ENCODE assay signal across 18 cellular contexts in the genomic region with DNA sequence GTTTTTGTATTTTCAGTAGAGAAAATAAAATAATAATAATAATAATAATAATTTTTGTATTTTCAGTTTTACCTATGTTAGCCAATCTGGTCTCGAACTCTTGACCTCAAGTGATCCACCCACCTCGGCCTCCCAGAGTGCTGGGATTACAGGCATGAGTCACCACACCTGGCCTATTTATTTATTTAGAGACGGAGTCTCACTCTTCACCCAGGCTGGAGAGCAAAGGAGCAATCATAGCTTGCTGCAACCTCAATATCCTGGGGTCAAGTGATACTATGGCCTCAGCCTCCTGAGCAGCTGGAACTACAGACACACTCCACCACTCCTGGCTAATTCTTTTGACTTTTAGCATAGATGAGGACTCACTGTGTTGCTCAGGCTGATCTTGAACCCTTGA.
"Had no signal": no experiment of that assay in that cellular context is flagged by ENCODE, and none has a peak within 500 bp of the region (broad histone marks: within the 10 kb centered on the region; RNA-seq: fewer than 3 reads in every experiment).

No MANE protein-coding gene starts in this region.

- ATAC-seq: activated naive CD8-positive, alpha-beta T cell treated with anti-CD3 and anti-CD28 coated beads, Interleukin-2, amount 50 U/mL, for 24 hours; activated T-helper 17 cell treated with anti-CD3 and anti-CD28 coated beads, Interleukin-2, amount 50 U/mL, for 72 hours; natural killer cell; stimulated activated memory B cell treated with anti-CD40 and anti-IgM and Interleukin-4, amounts not matched to agents 10 μg/mL and 1 μg/mL and 100 μg/mL, for 72 hours had no signal

- H3K27me3 ChIP-seq: neutrophil, tibial nerve, vagina had no signal

- H3K27ac Mint-ChIP-seq: activated naive CD8-positive, alpha-beta T cell treated with anti-CD3 and anti-CD28 coated beads, Interleukin-2, amount 50 U/mL, for 24 hours; activated T-helper 17 cell treated with anti-CD3 and anti-CD28 coated beads, Interleukin-2, amount 50 U/mL, for 72 hours; dendritic cell treated with granulocyte-macrophage colony-stimulating factor and Interleukin-4, amounts not matched to agents 40 ng/mL and 50 ng/mL, for 4 days; natural killer cell; stimulated activated memory B cell treated with anti-CD40 and anti-IgM and Interleukin-4, amounts not matched to agents 10 μg/mL and 1 μg/mL and 100 μg/mL, for 72 hours had no signal

- H3K9me3 ChIP-seq: left ventricle myocardium inferior, neutrophil, tibial nerve, vagina had no signal

- H2AFZ ChIP-seq: parathyroid adenoma had no signal

- H3K27me3 Mint-ChIP-seq: activated naive CD8-positive, alpha-beta T cell treated with anti-CD3 and anti-CD28 coated beads, Interleukin-2, amount 50 U/mL, for 24 hours; activated T-helper 17 cell treated with anti-CD3 and anti-CD28 coated beads, Interleukin-2, amount 50 U/mL, for 72 hours had no signal

- H3K36me3 ChIP-seq: left ventricle myocardium inferior, neutrophil, tibial nerve, vagina, WERI-Rb-1 had no signal

- DNase-seq: activated CD4-positive, alpha-beta T cell treated with anti-CD3 and anti-CD28 coated beads, Interleukin-2, amount 50 U/mL, for 48 hours; activated naive CD4-positive, alpha-beta T cell treated with Interleukin-2 at 50 U/mL for 16 hours; activated naive CD8-positive, alpha-beta T cell treated with anti-CD3 and anti-CD28 coated beads, Interleukin-2, amount 50 U/mL, for 24 hours; aorta; effector memory CD4-positive, alpha-beta T cell; islet precursor cell; left ventricle myocardium inferior; mesenchymal stem cell; natural killer cell; stimulated activated CD4-positive, alpha-beta T cell treated with anti-CD3 and anti-CD28 coated beads, Interleukin-2, amount 100 ng/mL, for 48 hours; WERI-Rb-1 had no signal

- H3K4me1 ChIP-seq: left ventricle myocardium inferior, parathyroid adenoma, vagina had no signal

- H3K9ac ChIP-seq: parathyroid adenoma had no signal

- H3K9me3 Mint-ChIP-seq: activated naive CD8-positive, alpha-beta T cell treated with anti-CD3 and anti-CD28 coated beads, Interleukin-2, amount 50 U/mL, for 24 hours; dendritic cell treated with granulocyte-macrophage colony-stimulating factor and Interleukin-4, amounts not matched to agents 40 ng/mL and 50 ng/mL, for 4 days; natural killer cell; stimulated activated memory B cell treated with anti-CD40 and anti-IgM and Interleukin-4, amounts not matched to agents 10 μg/mL and 1 μg/mL and 100 μg/mL, for 72 hours had no signal

- H3K4me1 Mint-ChIP-seq: activated naive CD8-positive, alpha-beta T cell treated with anti-CD3 and anti-CD28 coated beads, Interleukin-2, amount 50 U/mL, for 24 hours; activated T-helper 17 cell treated with anti-CD3 and anti-CD28 coated beads, Interleukin-2, amount 50 U/mL, for 72 hours had no signal

- H3K4me3 ChIP-seq: left ventricle myocardium inferior, tibial nerve, vagina had no signal

- H3K4me3 Mint-ChIP-seq: activated naive CD8-positive, alpha-beta T cell treated with anti-CD3 and anti-CD28 coated beads, Interleukin-2, amount 50 U/mL, for 24 hours; activated T-helper 17 cell treated with anti-CD3 and anti-CD28 coated beads, Interleukin-2, amount 50 U/mL, for 72 hours; dendritic cell treated with granulocyte-macrophage colony-stimulating factor and Interleukin-4, amounts not matched to agents 40 ng/mL and 50 ng/mL, for 4 days; natural killer cell; stimulated activated memory B cell treated with anti-CD40 and anti-IgM and Interleukin-4, amounts not matched to agents 10 μg/mL and 1 μg/mL and 100 μg/mL, for 72 hours had no signal

- H3K36me3 Mint-ChIP-seq: natural killer cell; stimulated activated memory B cell treated with anti-CD40 and anti-IgM and Interleukin-4, amounts not matched to agents 10 μg/mL and 1 μg/mL and 100 μg/mL, for 72 hours had no signal

- H3K27ac ChIP-seq: left ventricle myocardium inferior, neutrophil, parathyroid adenoma, tibial nerve, vagina, WERI-Rb-1 had no signal
